1 cellular context compared by ENCODE assay signal in the genomic region with DNA sequence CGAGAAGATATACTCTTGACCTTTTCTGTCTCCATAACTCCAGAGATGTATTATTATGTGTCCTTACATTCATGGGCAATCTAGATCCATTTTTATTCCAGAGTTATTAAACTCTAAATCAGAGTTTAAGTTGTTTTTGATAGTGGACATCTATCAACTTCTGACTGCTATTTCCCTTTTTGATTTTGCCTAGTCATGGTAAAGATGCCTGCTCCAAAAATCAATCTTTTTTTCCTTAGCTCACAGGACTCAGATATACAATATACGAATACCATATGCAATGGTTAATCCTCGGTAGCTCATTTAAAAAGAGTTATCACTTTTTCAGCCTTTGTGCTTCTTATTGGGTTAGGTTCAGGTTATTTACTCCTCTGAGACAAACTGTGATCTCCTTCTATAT.
TF ChIP-seq lines count a peak whose summit lies in the region.

No MANE protein-coding gene starts in this region.

TF ChIP-seq in K562, 482 proteins besides CTCF, POLR2A, EP300 and RAD21 (continued from another document):
- TF ChIP-seq, protein P1, sequence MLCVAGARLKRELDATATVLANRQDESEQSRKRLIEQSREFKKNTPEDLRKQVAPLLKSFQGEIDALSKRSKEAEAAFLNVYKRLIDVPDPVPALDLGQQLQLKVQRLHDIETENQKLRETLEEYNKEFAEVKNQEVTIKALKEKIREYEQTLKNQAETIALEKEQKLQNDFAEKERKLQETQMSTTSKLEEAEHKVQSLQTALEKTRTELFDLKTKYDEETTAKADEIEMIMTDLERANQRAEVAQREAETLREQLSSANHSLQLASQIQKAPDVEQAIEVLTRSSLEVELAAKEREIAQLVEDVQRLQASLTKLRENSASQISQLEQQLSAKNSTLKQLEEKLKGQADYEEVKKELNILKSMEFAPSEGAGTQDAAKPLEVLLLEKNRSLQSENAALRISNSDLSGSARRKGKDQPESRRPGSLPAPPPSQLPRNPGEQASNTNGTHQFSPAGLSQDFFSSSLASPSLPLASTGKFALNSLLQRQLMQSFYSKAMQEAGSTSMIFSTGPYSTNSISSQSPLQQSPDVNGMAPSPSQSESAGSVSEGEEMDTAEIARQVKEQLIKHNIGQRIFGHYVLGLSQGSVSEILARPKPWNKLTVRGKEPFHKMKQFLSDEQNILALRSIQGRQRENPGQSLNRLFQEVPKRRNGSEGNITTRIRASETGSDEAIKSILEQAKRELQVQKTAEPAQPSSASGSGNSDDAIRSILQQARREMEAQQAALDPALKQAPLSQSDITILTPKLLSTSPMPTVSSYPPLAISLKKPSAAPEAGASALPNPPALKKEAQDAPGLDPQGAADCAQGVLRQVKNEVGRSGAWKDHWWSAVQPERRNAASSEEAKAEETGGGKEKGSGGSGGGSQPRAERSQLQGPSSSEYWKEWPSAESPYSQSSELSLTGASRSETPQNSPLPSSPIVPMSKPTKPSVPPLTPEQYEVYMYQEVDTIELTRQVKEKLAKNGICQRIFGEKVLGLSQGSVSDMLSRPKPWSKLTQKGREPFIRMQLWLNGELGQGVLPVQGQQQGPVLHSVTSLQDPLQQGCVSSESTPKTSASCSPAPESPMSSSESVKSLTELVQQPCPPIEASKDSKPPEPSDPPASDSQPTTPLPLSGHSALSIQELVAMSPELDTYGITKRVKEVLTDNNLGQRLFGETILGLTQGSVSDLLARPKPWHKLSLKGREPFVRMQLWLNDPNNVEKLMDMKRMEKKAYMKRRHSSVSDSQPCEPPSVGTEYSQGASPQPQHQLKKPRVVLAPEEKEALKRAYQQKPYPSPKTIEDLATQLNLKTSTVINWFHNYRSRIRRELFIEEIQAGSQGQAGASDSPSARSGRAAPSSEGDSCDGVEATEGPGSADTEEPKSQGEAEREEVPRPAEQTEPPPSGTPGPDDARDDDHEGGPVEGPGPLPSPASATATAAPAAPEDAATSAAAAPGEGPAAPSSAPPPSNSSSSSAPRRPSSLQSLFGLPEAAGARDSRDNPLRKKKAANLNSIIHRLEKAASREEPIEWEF (CRISPR knock-in tag; IDR thresholded peaks at IDR 0.05) = no peak
- TF ChIP-seq KAT2B (IDR thresholded peaks at IDR 0.05; ENCODE audit: low read depth, low read length) (no peak), ZNF316 (IDR thresholded peaks at IDR 0.05) (no peak)
